ENCODE assay signal across 26 cellular contexts in genomic region chr2:203734276-203734983, GRCh38. TPM values are rescaled to one million over a fixed set of nuclear protein-coding genes. Genes with fewer than 3 reads are reported as not detected.
DNase-seq lines count a peak whose midpoint lies in the region; ATAC-seq lines count a peak whose summit lies in the region.
"Had no signal": no experiment of that assay in that cellular context is flagged by ENCODE, and none has a peak within 500 bp of the region (broad histone marks: within the 10 kb centered on the region; RNA-seq: fewer than 3 reads in every experiment).

No MANE protein-coding gene starts in this region.

- DNase-seq in activated CD8-positive, alpha-beta memory T cell treated with anti-CD3 and anti-CD28 coated beads, Interleukin-2, amount 10 ng/mL, durations not matched to agents 7 days and 5 days, result no peak
- no peak for DNase-seq in activated CD8-positive, alpha-beta memory T cell treated with anti-CD3 and anti-CD28 coated beads, Interleukin-2, amount 50 U/mL, for 4 hours
- DNase-seq in H7 (peak; percentile 62), DMS153 treated with DMSO at 0.1 percent for 48 hours (lab: John Stamatoyannopoulos, UW; ENCODE audit: unreplicated experiment) (no peak)
- DNase-seq in activated T-helper 2 cell treated with anti-CD3 and anti-CD28 coated beads, Interferon-gamma antibody, Interleukin-2, Interleukin-4, amounts not matched to agents 10 μg/mL and 5 μg/mL and 100 μg/mL, durations not matched to agents 14 hours and 24 hours and 36 hours (ENCODE audit: low spot score), result no peak
- no peak for DNase-seq in naive thymus-derived CD4-positive, alpha-beta T cell
- no peak for DNase-seq in stimulated activated CD4-positive, alpha-beta T cell treated with anti-CD3 and anti-CD28 coated beads, Interleukin-4, amount 100 ng/mL, for 4 hours
- DNase-seq: ACHN; dermis blood vessel endothelial cell; foreskin keratinocyte; HCEC 1CT; left colon; MV-4-11; NCI-H2029; NCI-H446; NK-92 treated with Interleukin-12 subunit alpha and Interleukin-12 subunit beta, amount 100 ng/mL, for 24 hours; stimulated activated CD4-positive, alpha-beta T cell treated with anti-CD3 and anti-CD28 coated beads, Interleukin-12 subunit alpha, Interleukin-12 subunit beta, amount 100 ng/mL, for 4 hours had no signal

- no peaks in the 10 kb centered on the region for H3K36me3 ChIP-seq in H7 (replicated peaks; ENCODE audit: control insufficient read depth, insufficient read depth, low read length)
- peaks cover 20 to 56% (median 26%) of the 10 kb centered on the region in 3 experiments for H3K36me3 ChIP-seq in naive thymus-derived CD4-positive, alpha-beta T cell (ENCODE audit: control insufficient read depth in 2 of 3, insufficient read depth in 3 of 3, low read length in 3 of 3)
- H3K36me3 ChIP-seq: breast epithelium, upper lobe of left lung had no signal

- H3K4me3 Mint-ChIP-seq in activated CD8-positive, alpha-beta memory T cell treated with anti-CD3 and anti-CD28 coated beads, Interleukin-2, amount 10 ng/mL, durations not matched to agents 7 days and 5 days, result no peak overlapping the region
- no peak overlapping the region for H3K4me3 Mint-ChIP-seq in activated T-helper 2 cell treated with anti-CD3 and anti-CD28 coated beads, Interferon-gamma antibody, Interleukin-2, Interleukin-4, amounts not matched to agents 10 μg/mL and 5 μg/mL and 100 μg/mL, durations not matched to agents 14 hours and 24 hours and 36 hours (ENCODE audit: low read depth)
- H3K4me3 Mint-ChIP-seq in naive thymus-derived CD4-positive, alpha-beta T cell, result peak overlapping the region in 6 of 10 donors; percentile 11 to 44 (median 34)
- H3K4me3 Mint-ChIP-seq: mesothelial cell of epicardium; stimulated activated memory B cell treated with anti-CD40 and anti-IgM and Interleukin-4, amounts not matched to agents 10 μg/mL and 1 μg/mL and 100 μg/mL, for 72 hours had no signal

- no peaks in the 10 kb centered on the region for H3K9me3 ChIP-seq in naive thymus-derived CD4-positive, alpha-beta T cell (ENCODE audit: control insufficient read depth in 2 of 3, low read length in 3 of 3)
- H3K9me3 ChIP-seq: breast epithelium, upper lobe of left lung had no signal

- peak; percentile 3 for ATAC-seq in activated CD8-positive, alpha-beta memory T cell treated with anti-CD3 and anti-CD28 coated beads, Interleukin-2, amount 10 ng/mL, durations not matched to agents 7 days and 5 days
- ATAC-seq in naive thymus-derived CD4-positive, alpha-beta T cell, result no peak
- no peak for ATAC-seq in GM21576 (IDR thresholded peaks at IDR 0.05; ENCODE audit: unreplicated experiment)
- ATAC-seq: foreskin keratinocyte; K562; left colon; SK-N-SH treated with all-trans-retinoic acid at 6 μM for 48 hours; stimulated activated memory B cell treated with anti-CD40 and anti-IgM and Interleukin-4, amounts not matched to agents 10 μg/mL and 1 μg/mL and 100 μg/mL, for 72 hours had no signal

- H3K27me3 ChIP-seq in H7 (ENCODE audit: control insufficient read depth, insufficient read depth, low read length), result no peaks in the 10 kb centered on the region
- H3K27me3 ChIP-seq in naive thymus-derived CD4-positive, alpha-beta T cell (ENCODE audit: control insufficient read depth in 2 of 2, insufficient read depth in 2 of 2, low read length in 2 of 2), result no peaks in the 10 kb centered on the region
- H3K27me3 ChIP-seq: breast epithelium, foreskin keratinocyte, upper lobe of left lung had no signal

- peaks cover 67% of the 10 kb centered on the region for H3K36me3 Mint-ChIP-seq in activated CD8-positive, alpha-beta memory T cell treated with anti-CD3 and anti-CD28 coated beads, Interleukin-2, amount 10 ng/mL, durations not matched to agents 7 days and 5 days
- peaks cover 89% of the 10 kb centered on the region for H3K36me3 Mint-ChIP-seq in activated T-helper 2 cell treated with anti-CD3 and anti-CD28 coated beads, Interferon-gamma antibody, Interleukin-2, Interleukin-4, amounts not matched to agents 10 μg/mL and 5 μg/mL and 100 μg/mL, durations not matched to agents 14 hours and 24 hours and 36 hours (ENCODE audit: low read depth)
- peaks cover 37 to 87% (median 80%) of the 10 kb centered on the region in 5 donors for H3K36me3 Mint-ChIP-seq in naive thymus-derived CD4-positive, alpha-beta T cell
- H3K36me3 Mint-ChIP-seq: mesothelial cell of epicardium; stimulated activated memory B cell treated with anti-CD40 and anti-IgM and Interleukin-4, amounts not matched to agents 10 μg/mL and 1 μg/mL and 100 μg/mL, for 72 hours had no signal

- H3K4me1 ChIP-seq in naive thymus-derived CD4-positive, alpha-beta T cell (ENCODE audit: control insufficient read depth in 2 of 2, insufficient read depth in 2 of 2, low read length in 2 of 2), result peaks cover 66 to 90% of the 10 kb centered on the region in 2 donors
- H3K4me1 ChIP-seq: breast epithelium, upper lobe of left lung had no signal

- no peak overlapping the region for H3K4me3 ChIP-seq in H7 (ENCODE audit: insufficient read depth, low read depth, low read length)
- no peak overlapping the region for H3K4me3 ChIP-seq in naive thymus-derived CD4-positive, alpha-beta T cell (ENCODE audit: low read length)
- H3K4me3 ChIP-seq: breast epithelium, K562, upper lobe of left lung had no signal

- CTCF ChIA-PET in activated CD8-positive, alpha-beta memory T cell treated with anti-CD3 and anti-CD28 coated beads, Interleukin-2, amount 10 ng/mL, durations not matched to agents 7 days and 5 days (lab: Charles Lee), result interaction anchor here (1.2 to 6.6 kb wide), 2 partner anchors 15 kb away, joined by 4 to 56 read pairs; no protein-coding TSS in a partner anchor
- CTCF ChIA-PET in naive thymus-derived CD4-positive, alpha-beta T cell (lab: Charles Lee), result interaction anchor here (3.7 kb wide), 1 partner anchor 15 kb away, joined by 21 read pairs; no protein-coding TSS in a partner anchor

- no peaks in the 10 kb centered on the region for H3K9me3 Mint-ChIP-seq in activated CD8-positive, alpha-beta memory T cell treated with anti-CD3 and anti-CD28 coated beads, Interleukin-2, amount 10 ng/mL, durations not matched to agents 7 days and 5 days (ENCODE audit: low read depth)
- no peaks in the 10 kb centered on the region for H3K9me3 Mint-ChIP-seq in activated T-helper 2 cell treated with anti-CD3 and anti-CD28 coated beads, Interferon-gamma antibody, Interleukin-2, Interleukin-4, amounts not matched to agents 10 μg/mL and 5 μg/mL and 100 μg/mL, durations not matched to agents 14 hours and 24 hours and 36 hours
- H3K9me3 Mint-ChIP-seq in naive thymus-derived CD4-positive, alpha-beta T cell, result peaks cover 0 to 2% (median 0%) of the 10 kb centered on the region in 11 donors
- H3K9me3 Mint-ChIP-seq: mesothelial cell of epicardium; stimulated activated memory B cell treated with anti-CD40 and anti-IgM and Interleukin-4, amounts not matched to agents 10 μg/mL and 1 μg/mL and 100 μg/mL, for 72 hours had no signal

- peak overlapping the region; percentile 43 for H3K27ac ChIP-seq in naive thymus-derived CD4-positive, alpha-beta T cell (ENCODE audit: low read depth, low read length)
- H3K27ac ChIP-seq: breast epithelium, C4-2B, epithelial cell of prostate, foreskin keratinocyte, upper lobe of left lung had no signal

- H3K27me3 Mint-ChIP-seq in activated CD8-positive, alpha-beta memory T cell treated with anti-CD3 and anti-CD28 coated beads, Interleukin-2, amount 10 ng/mL, durations not matched to agents 7 days and 5 days, result no peaks in the 10 kb centered on the region
- no peaks in the 10 kb centered on the region for H3K27me3 Mint-ChIP-seq in activated T-helper 2 cell treated with anti-CD3 and anti-CD28 coated beads, Interferon-gamma antibody, Interleukin-2, Interleukin-4, amounts not matched to agents 10 μg/mL and 5 μg/mL and 100 μg/mL, durations not matched to agents 14 hours and 24 hours and 36 hours (ENCODE audit: low read depth)
- H3K27me3 Mint-ChIP-seq in naive thymus-derived CD4-positive, alpha-beta T cell, result no peaks in the 10 kb centered on the region
- H3K27me3 Mint-ChIP-seq: stimulated activated memory B cell treated with anti-CD40 and anti-IgM and Interleukin-4, amounts not matched to agents 10 μg/mL and 1 μg/mL and 100 μg/mL, for 72 hours had no signal

- H3K27ac Mint-ChIP-seq in activated CD8-positive, alpha-beta memory T cell treated with anti-CD3 and anti-CD28 coated beads, Interleukin-2, amount 10 ng/mL, durations not matched to agents 7 days and 5 days, result peak overlapping the region; percentile 66
- peak overlapping the region; percentile 84 for H3K27ac Mint-ChIP-seq in activated T-helper 2 cell treated with anti-CD3 and anti-CD28 coated beads, Interferon-gamma antibody, Interleukin-2, Interleukin-4, amounts not matched to agents 10 μg/mL and 5 μg/mL and 100 μg/mL, durations not matched to agents 14 hours and 24 hours and 36 hours
- H3K27ac Mint-ChIP-seq in naive thymus-derived CD4-positive, alpha-beta T cell, result peak overlapping the region; percentile 74 to 97 (median 93)
- H3K27ac Mint-ChIP-seq: mesothelial cell of epicardium; stimulated activated memory B cell treated with anti-CD40 and anti-IgM and Interleukin-4, amounts not matched to agents 10 μg/mL and 1 μg/mL and 100 μg/mL, for 72 hours had no signal

- POLR2A ChIA-PET in naive thymus-derived CD4-positive, alpha-beta T cell (lab: Charles Lee), result interaction anchor here (0.6 to 6.7 kb wide), 7 partner anchors 8 to 80 kb away, joined by 4 to 108 read pairs (median 9); no protein-coding TSS in a partner anchor

- intact Hi-C loops in activated T-helper 2 cell treated with anti-CD3 and anti-CD28 coated beads, Interferon-gamma antibody, Interleukin-2, Interleukin-4, amounts not matched to agents 10 μg/mL and 5 μg/mL and 100 μg/mL, durations not matched to agents 14 hours and 24 hours and 36 hours (cut with micrococcal nuclease), result loop anchor here (1.0 to 10.0 kb wide), 4 partner anchors 29 to 370 kb away; partner anchors contain the start of gene ICOS
- intact Hi-C loops in naive thymus-derived CD4-positive, alpha-beta T cell (cut with micrococcal nuclease), result no loop called here

- H3K4me1 Mint-ChIP-seq in activated CD8-positive, alpha-beta memory T cell treated with anti-CD3 and anti-CD28 coated beads, Interleukin-2, amount 10 ng/mL, durations not matched to agents 7 days and 5 days, result peaks cover 94% of the 10 kb centered on the region
- H3K4me1 Mint-ChIP-seq in activated T-helper 2 cell treated with anti-CD3 and anti-CD28 coated beads, Interferon-gamma antibody, Interleukin-2, Interleukin-4, amounts not matched to agents 10 μg/mL and 5 μg/mL and 100 μg/mL, durations not matched to agents 14 hours and 24 hours and 36 hours (ENCODE audit: low read depth), result peaks cover 90% of the 10 kb centered on the region
- H3K4me1 Mint-ChIP-seq in naive thymus-derived CD4-positive, alpha-beta T cell, result peaks cover 60 to 100% (median 97%) of the 10 kb centered on the region in 7 donors
- H3K4me1 Mint-ChIP-seq: stimulated activated memory B cell treated with anti-CD40 and anti-IgM and Interleukin-4, amounts not matched to agents 10 μg/mL and 1 μg/mL and 100 μg/mL, for 72 hours had no signal

RNA-seq across cellular contexts. Expression of gene CD28, which starts 28.0 kb away (rescaled TPM):
- total RNA-seq in activated CD8-positive, alpha-beta memory T cell treated with anti-CD3 and anti-CD28 coated beads, Interleukin-2, amount 10 ng/mL, durations not matched to agents 7 days and 5 days, result 10 to 100 TPM; 30.5 to 35.7 TPM
- not detected in 2 replicates for total RNA-seq in H7 (2014; rRNA removed; shearing (Covaris generic))
- total RNA-seq in activated T-helper 2 cell treated with anti-CD3 and anti-CD28 coated beads, Interferon-gamma antibody, Interleukin-2, Interleukin-4, amounts not matched to agents 10 μg/mL and 5 μg/mL and 100 μg/mL, durations not matched to agents 14 hours and 24 hours and 36 hours, result 53.6 and 59.3 TPM in 2 replicates
- total RNA-seq in naive thymus-derived CD4-positive, alpha-beta T cell, result 100 to 1,000 TPM in 4 of 5 experiments, 10 to 100 TPM in 1; 66.7 to 224 (median 121) TPM
- 10 to 100 TPM; 52.2 to 67.5 TPM for polyA plus RNA-seq in naive thymus-derived CD4-positive, alpha-beta T cell
- total RNA-seq: foreskin keratinocyte, mesothelial cell of epicardium had no signal
- polyA plus RNA-seq: foreskin keratinocyte had no signal

Comparison
In these comparisons a context has a peak if more than half of its experiments do, and no peak if none do; other contexts are left out.
1. H3K4me3 Mint-ChIP-seq: peak in naive thymus-derived CD4-positive, alpha-beta T cell (6 of 10); none in activated CD8-positive, alpha-beta memory T cell treated with anti-CD3 and anti-CD28 coated beads, Interleukin-2, amount 10 ng/mL, durations not matched to agents 7 days and 5 days (single experiment) and activated T-helper 2 cell treated with anti-CD3 and anti-CD28 coated beads, Interferon-gamma antibody, Interleukin-2, Interleukin-4, amounts not matched to agents 10 μg/mL and 5 μg/mL and 100 μg/mL, durations not matched to agents 14 hours and 24 hours and 36 hours (single experiment).
2. RNA of gene CD28, which starts 28.0 kb away (total RNA-seq): 66.7 to 224 TPM in naive thymus-derived CD4-positive, alpha-beta T cell, 53.6 to 59.3 TPM in activated T-helper 2 cell treated with anti-CD3 and anti-CD28 coated beads, Interferon-gamma antibody, Interleukin-2, Interleukin-4, amounts not matched to agents 10 μg/mL and 5 μg/mL and 100 μg/mL, durations not matched to agents 14 hours and 24 hours and 36 hours and 30.5 to 35.7 TPM in activated CD8-positive, alpha-beta memory T cell treated with anti-CD3 and anti-CD28 coated beads, Interleukin-2, amount 10 ng/mL, durations not matched to agents 7 days and 5 days; not detected in H7; every median in the first group is over 10 times any median in the second.
3. Peak in every context shown above with its lines, with median percentiles within 50 percentile points of each other: H3K27ac Mint-ChIP-seq.